ENCODE assay signal across 14 cellular contexts in the genomic region with DNA sequence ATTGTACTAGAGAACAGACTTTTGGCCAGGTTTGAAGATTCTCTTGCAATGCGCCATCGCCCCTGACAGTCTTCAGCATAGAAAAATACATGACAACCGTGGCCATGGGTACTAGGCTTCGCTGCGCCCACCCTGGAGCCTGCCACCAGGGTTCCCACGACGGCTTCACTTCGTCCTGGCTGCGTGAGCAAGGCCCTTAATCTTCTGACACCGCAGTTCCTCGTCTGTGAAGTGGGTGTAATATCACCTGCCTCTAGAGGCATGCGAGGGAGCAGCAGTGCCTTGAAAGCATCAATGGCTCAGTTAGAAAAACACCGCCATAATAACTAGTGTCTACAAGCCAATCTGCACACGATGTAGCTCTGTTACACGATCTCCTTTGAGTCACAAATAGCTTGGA.
DNase-seq lines count a peak whose midpoint lies in the region; ATAC-seq and TF ChIP-seq lines count a peak whose summit lies in the region.
"Had no signal": no experiment of that assay in that cellular context is flagged by ENCODE, and none has a peak within 500 bp of the region (broad histone marks: within the 10 kb centered on the region; RNA-seq: fewer than 3 reads in every experiment).

No MANE protein-coding gene starts in this region.

- no peak overlapping the region for H3K4me3 Mint-ChIP-seq in glutamatergic neuron (ENCODE audit: unreplicated experiment)
- H3K4me3 Mint-ChIP-seq in type B pancreatic cell, result no peak overlapping the region
- H3K4me3 Mint-ChIP-seq: CD4-positive, alpha-beta memory T cell had no signal

- WGBS in right cardiac atrium, result 63% methylated on average over 15 of the region's 15 CpGs
- WGBS in stomach, 5 donors, result 57 to 79% (median 61%) methylated on average over 15 of the region's 15 CpGs

- ATAC-seq in right cardiac atrium, result no peak
- ATAC-seq: PC-3 had no signal

- intact Hi-C loops in right cardiac atrium (cut with DNase I), result loop anchor here in 1 of 4 donors (10.0 kb wide), 1 partner anchor 149 kb away; no protein-coding TSS in a partner anchor
- intact Hi-C loops in stomach (cut with DNase I; ENCODE audit: low total_unique reads), result no loop called here

- TF ChIP-seq CTCF in cardiac muscle cell (IDR thresholded peaks at IDR 0.05; ENCODE audit: low read depth, low read length) (no peak), NB4 (IDR thresholded peaks at IDR 0.05; ENCODE audit: low read depth, low read length) (no peak), glutamatergic neuron (IDR thresholded peaks at IDR 0.05; ENCODE audit: partially characterized antibody, unreplicated experiment) (no peak), stomach (IDR thresholded peaks at IDR 0.05) (no peak), type B pancreatic cell (conservative IDR thresholded peaks at IDR 0.05) (no peak)

- H3K27ac ChIP-seq in cardiac muscle cell (peak overlapping the region; percentile 63), right cardiac atrium (ENCODE audit: low read length) (no peak overlapping the region), stomach (no peak overlapping the region)
- H3K27ac ChIP-seq: KMS-11 had no signal

- DNase-seq in cardiac muscle cell (ENCODE audit: low read depth in 1 of 2, low spot score in 1 of 2) (no peak), right cardiac atrium (no peak), NB4 (ENCODE audit: low read depth) (peak; percentile 22), glutamatergic neuron (no peak), stomach (peak; percentile 16), HEK293T (ENCODE audit: extremely low spot score) (no peak), type B pancreatic cell (ENCODE audit: extremely low spot score, unreplicated experiment) (no peak), NCI-H446 treated with DMSO at 0.1 percent for 48 hours (lab: John Stamatoyannopoulos, UW) (no peak)
- DNase-seq: CD4-positive, alpha-beta memory T cell; MG63; NCI-H1105; NCI-H1694 treated with DMSO at 0.1 percent for 48 hours; PC-3 had no signal

- H3K27me3 Mint-ChIP-seq in glutamatergic neuron (ENCODE audit: unreplicated experiment) (peaks cover 3% of the 10 kb centered on the region), type B pancreatic cell (no peaks in the 10 kb centered on the region)

- no peaks in the 10 kb centered on the region for H3K9me3 ChIP-seq in cardiac muscle cell (ENCODE audit: low read depth)
- no peaks in the 10 kb centered on the region for H3K9me3 ChIP-seq in right cardiac atrium (ENCODE audit: control insufficient read depth, low read length)
- peaks cover 0 to 9% (median 7%) of the 10 kb centered on the region in 4 donors for H3K9me3 ChIP-seq in stomach
- H3K9me3 ChIP-seq: MG63 had no signal

- peak overlapping the region; percentile 43 for H3K27ac Mint-ChIP-seq in glutamatergic neuron (ENCODE audit: unreplicated experiment)
- no peak overlapping the region for H3K27ac Mint-ChIP-seq in type B pancreatic cell
- H3K27ac Mint-ChIP-seq: CD4-positive, alpha-beta memory T cell had no signal

- H3K27me3 ChIP-seq in cardiac muscle cell, result no peaks in the 10 kb centered on the region
- H3K27me3 ChIP-seq in right cardiac atrium (ENCODE audit: control insufficient read depth, insufficient read depth), result no peaks in the 10 kb centered on the region
- H3K27me3 ChIP-seq in stomach, result peaks cover 0 to 18% (median 4%) of the 10 kb centered on the region in 3 donors
- H3K27me3 ChIP-seq: MG63 had no signal

- H3K4me1 Mint-ChIP-seq in glutamatergic neuron (ENCODE audit: low read depth, unreplicated experiment), result peaks cover 4% of the 10 kb centered on the region
- peaks cover 36% of the 10 kb centered on the region for H3K4me1 Mint-ChIP-seq in type B pancreatic cell (ENCODE audit: unreplicated experiment)
- H3K4me1 Mint-ChIP-seq: CD4-positive, alpha-beta memory T cell had no signal

- H3K4me3 ChIP-seq in cardiac muscle cell, result no peak overlapping the region
- no peak overlapping the region for H3K4me3 ChIP-seq in right cardiac atrium (ENCODE audit: low read length)
- H3K4me3 ChIP-seq in NB4 (ENCODE audit: low read depth, low read length), result no peak overlapping the region
- H3K4me3 ChIP-seq in stomach, result no peak overlapping the region
- H3K4me3 ChIP-seq: MG63 had no signal

- CTCF ChIA-PET in HEK293T (lab: Yijun Ruan, JAX), result no interaction called here

- POLR2A ChIA-PET in HEK293T (lab: Yijun Ruan, JAX), result no interaction called here

- peaks cover 25% of the 10 kb centered on the region for H3K4me1 ChIP-seq in cardiac muscle cell (ENCODE audit: low read depth)
- H3K4me1 ChIP-seq in right cardiac atrium (ENCODE audit: control insufficient read depth, insufficient read depth, low read length), result peaks cover 6% of the 10 kb centered on the region
- H3K4me1 ChIP-seq in stomach, result peaks cover 0 to 21% (median 12%) of the 10 kb centered on the region in 4 donors

- TF ChIP-seq POLR2A in NB4 (IDR thresholded peaks at IDR 0.05; ENCODE audit: extremely low read depth, insufficient read length), result no peak
- TF ChIP-seq POLR2A in stomach (IDR thresholded peaks at IDR 0.05), result no peak

- peaks cover 4% of the 10 kb centered on the region for H3K9me3 Mint-ChIP-seq in glutamatergic neuron (ENCODE audit: unreplicated experiment)
- H3K9me3 Mint-ChIP-seq in type B pancreatic cell, result no peaks in the 10 kb centered on the region

- no peak for TF ChIP-seq EP300 in stomach (IDR thresholded peaks at IDR 0.05)

- H3K36me3 ChIP-seq in cardiac muscle cell (no peaks in the 10 kb centered on the region), stomach (no peaks in the 10 kb centered on the region)
- H3K36me3 ChIP-seq: MG63 had no signal

- H3K36me3 Mint-ChIP-seq in glutamatergic neuron (ENCODE audit: unreplicated experiment) (no peaks in the 10 kb centered on the region), type B pancreatic cell (no peaks in the 10 kb centered on the region)
- H3K36me3 Mint-ChIP-seq: CD4-positive, alpha-beta memory T cell had no signal

TF ChIP-seq in HEK293T, 16 proteins besides CTCF, POLR2A, EP300 and RAD21:
- TF ChIP-seq L3MBTL2 (conservative IDR thresholded peaks at IDR 0.05) (no peak), FOXK2 (IDR thresholded peaks at IDR 0.05) (no peak), TARDBP (IDR thresholded peaks at IDR 0.05) (no peak), NFRKB (IDR thresholded peaks at IDR 0.05) (no peak), SUZ12 (IDR thresholded peaks at IDR 0.05) (no peak)

Comparison
In these comparisons a context has a peak if more than half of its experiments do, and no peak if none do; other contexts are left out.
1. DNase-seq: peak in NB4 (single experiment) and stomach (single experiment); none in cardiac muscle cell (0 of 2), right cardiac atrium (0 of 3), glutamatergic neuron (single experiment), HEK293T (single experiment), type B pancreatic cell (single experiment) and NCI-H446 treated with DMSO at 0.1 percent for 48 hours (single experiment).